In the genomic region with DNA sequence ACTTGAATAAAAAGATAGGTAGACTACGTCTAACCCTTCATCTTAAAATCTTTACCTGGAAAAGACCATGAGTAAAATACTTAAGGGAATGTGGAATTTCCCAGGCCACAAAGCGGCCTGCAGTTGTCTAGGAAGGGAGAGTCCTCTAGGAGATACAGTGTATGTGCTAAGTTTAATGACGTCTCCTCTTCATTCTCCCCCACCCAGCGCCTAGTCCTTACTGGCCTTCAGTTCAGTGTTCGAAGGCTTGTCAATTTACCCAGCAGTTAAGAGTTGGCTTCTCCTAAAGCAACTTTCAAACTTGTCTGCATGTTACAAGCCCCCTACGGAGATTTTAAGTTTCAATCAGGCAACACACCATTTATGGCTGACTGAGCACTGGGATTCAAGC, we compare ENCODE assay signal across 8 cellular contexts. TPM values are rescaled to one million over a fixed set of nuclear protein-coding genes. Genes with fewer than 3 reads are reported as not detected.
DNase-seq lines count a peak whose midpoint lies in the region; ATAC-seq and TF ChIP-seq lines count a peak whose summit lies in the region.

No MANE protein-coding gene starts in this region.

- intact Hi-C loops in activated B cell treated with CpG ODN at 0.5 μM for 24 hours (cut with micrococcal nuclease) = loop anchor here (2.0 kb wide), 4 partner anchors 474 to 1770 kb away; a partner anchor contains a TSS
- intact Hi-C loops in stomach (cut with DNase I; ENCODE audit: low total_unique reads) = no loop called here
- intact Hi-C loops in sciatic nerve (cut with DNase I) = no loop called here

- peak overlapping the region; percentile 99 for H3K27ac Mint-ChIP-seq in activated B cell treated with CpG ODN at 0.5 μM for 24 hours

- H3K27me3 ChIP-seq in HAP-1 (ENCODE audit: low read depth) (no peaks in the 10 kb centered on the region), stomach (no peaks in the 10 kb centered on the region)

- H3K36me3 ChIP-seq in HAP-1 (replicated peaks) (peaks cover 22% of the 10 kb centered on the region), stomach (no peaks in the 10 kb centered on the region)

- H3K9me3 ChIP-seq in HAP-1 = no peaks in the 10 kb centered on the region
- no peaks in the 10 kb centered on the region for H3K9me3 ChIP-seq in stomach

- peaks cover 27% of the 10 kb centered on the region for H3K4me1 Mint-ChIP-seq in activated B cell treated with CpG ODN at 0.5 μM for 24 hours

- H3K4me1 ChIP-seq in HAP-1 (peaks cover 35% of the 10 kb centered on the region), stomach (peaks cover 4 to 37% (median 14%) of the 10 kb centered on the region in 4 donors)

- H3K36me3 Mint-ChIP-seq in activated B cell treated with CpG ODN at 0.5 μM for 24 hours (ENCODE audit: low read depth) = peaks cover 42% of the 10 kb centered on the region

- TF ChIP-seq CTCF in activated B cell treated with CpG ODN at 0.5 μM for 24 hours (IDR thresholded peaks at IDR 0.05) = no peak
- no peak for TF ChIP-seq CTCF in stomach (IDR thresholded peaks at IDR 0.05)

- CTCF ChIA-PET in activated B cell treated with CpG ODN at 0.5 μM for 24 hours (lab: Charles Lee) = interaction anchor here (4.9 kb wide), 1 partner anchor 35 kb away, joined by 31 read pairs; a partner anchor contains a TSS

- H3K27me3 Mint-ChIP-seq in activated B cell treated with CpG ODN at 0.5 μM for 24 hours = no peaks in the 10 kb centered on the region

- peak overlapping the region; percentile 94 for H3K4me3 Mint-ChIP-seq in activated B cell treated with CpG ODN at 0.5 μM for 24 hours

- DNase-seq in A172 (ENCODE audit: low spot score) = peak; percentile 64
- DNase-seq in HAP-1 (ENCODE audit: low spot score in 2 of 2) = peak; percentile 50 to 65
- DNase-seq in activated B cell treated with CpG ODN at 0.5 μM for 24 hours = no peak
- DNase-seq in iPS DF 19.7 (ENCODE audit: low read depth, low spot score) = peak; percentile 25
- DNase-seq in stomach = no peak
- DNase-seq in GF-D8 (lab: John Stamatoyannopoulos, UW) = no peak
- no peak for DNase-seq in sciatic nerve (ENCODE audit: low spot score)
- DNase-seq in activated CD8-positive, alpha-beta memory T cell treated with anti-CD3 and anti-CD28 coated beads, Interleukin-2, amount 50 U/mL, for 48 hours = no peak

- ATAC-seq in activated B cell treated with CpG ODN at 0.5 μM for 24 hours (ENCODE audit: low read depth) = no peak
- ATAC-seq in sciatic nerve = no peak

- H3K4me3 ChIP-seq in HAP-1 = peak overlapping the region; percentile 82
- H3K4me3 ChIP-seq in stomach = peak overlapping the region; percentile 61 to 80 (median 69)

- in situ Hi-C loops in HAP-1 (cut with MboI; ENCODE audit: low sequenced_read_pairs) = loop anchor here (5.0 kb wide), 1 partner anchor 75 kb away; a partner anchor contains a TSS

- no peak for TF ChIP-seq POLR2A in stomach (IDR thresholded peaks at IDR 0.05)

- H3K27ac ChIP-seq in stomach = peak overlapping the region; percentile 92 to 100 (median 98)

- peaks cover 3% of the 10 kb centered on the region for H3K9me3 Mint-ChIP-seq in activated B cell treated with CpG ODN at 0.5 μM for 24 hours

- POLR2A ChIA-PET in activated B cell treated with CpG ODN at 0.5 μM for 24 hours (lab: Charles Lee) = interaction anchor here (0.8 to 6.8 kb wide), 37 partner anchors 9 to 1771 kb away, joined by 3 to 1682 read pairs (median 53); a partner anchor contains a TSS

- no peak for TF ChIP-seq EP300 in stomach (IDR thresholded peaks at IDR 0.05)

- WGBS in stomach, 5 donors = 56 to 66% (median 61%) methylated on average over 6 of the region's 6 CpGs

RNA-seq across cellular contexts. Expression of a gene that starts 35.2 kb away (rescaled TPM):
- 15.6 and 17.0 TPM in 2 replicates for total RNA-seq in A172 (2014; rRNA removed; shearing (Covaris generic))
- total RNA-seq in activated B cell treated with CpG ODN at 0.5 μM for 24 hours = 0.98 and 1.1 TPM in 2 replicates
- total RNA-seq in stomach = 1 to 10 TPM; 3.5 to 8.2 (median 4.5) TPM
- polyA plus RNA-seq in stomach = 1 to 10 TPM; 1.5 to 3.7 (median 3.5) TPM
- 13.9 TPM for total RNA-seq in sciatic nerve

Comparison
In these comparisons a context has a peak if more than half of its experiments do, and no peak if none do; other contexts are left out.
1. DNase-seq: peak in A172 (single experiment), HAP-1 (2 of 2) and iPS DF 19.7 (single experiment); none in activated B cell treated with CpG ODN at 0.5 μM for 24 hours (single experiment), stomach (single experiment), GF-D8 (single experiment), sciatic nerve (single experiment) and activated CD8-positive, alpha-beta memory T cell treated with anti-CD3 and anti-CD28 coated beads, Interleukin-2, amount 50 U/mL, for 48 hours (single experiment).